ENCODE assay signal across 1 cellular context in the genomic region with DNA sequence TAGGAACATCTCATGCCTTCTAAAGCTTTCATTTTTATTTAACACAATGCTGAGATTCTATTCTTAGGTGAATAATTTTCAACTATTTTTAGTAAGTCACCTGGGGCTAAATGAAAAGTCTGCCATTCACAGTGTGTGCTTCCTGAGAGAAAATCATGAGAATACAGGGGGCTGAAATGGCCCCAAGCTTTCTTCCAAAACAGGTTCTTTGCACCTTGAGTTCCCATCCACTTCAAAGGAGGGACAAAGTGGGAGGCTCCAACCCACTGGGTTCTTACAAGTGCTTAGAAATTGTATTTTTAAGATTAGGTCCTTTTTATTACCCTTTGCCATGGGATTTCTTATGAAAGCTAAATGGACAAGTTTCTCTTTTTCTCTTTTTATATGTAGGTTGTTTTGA.
TF ChIP-seq lines count a peak whose summit lies in the region.

No MANE protein-coding gene starts in this region.

TF ChIP-seq in GM23338, 12 proteins besides CTCF, POLR2A, EP300 and RAD21 (continued from another document):
- TF ChIP-seq ETS1 (IDR thresholded peaks at IDR 0.05) = no peak
- TF ChIP-seq POLR2AphosphoS5 (IDR thresholded peaks at IDR 0.05; ENCODE audit: low read depth) = no peak
- TF ChIP-seq STAT1 (IDR thresholded peaks at IDR 0.05; ENCODE audit: unreplicated experiment) = no peak
- no peak for TF ChIP-seq EZH2phosphoT487 (IDR thresholded peaks at IDR 0.05; ENCODE audit: unreplicated experiment)
- TF ChIP-seq, protein P1, sequence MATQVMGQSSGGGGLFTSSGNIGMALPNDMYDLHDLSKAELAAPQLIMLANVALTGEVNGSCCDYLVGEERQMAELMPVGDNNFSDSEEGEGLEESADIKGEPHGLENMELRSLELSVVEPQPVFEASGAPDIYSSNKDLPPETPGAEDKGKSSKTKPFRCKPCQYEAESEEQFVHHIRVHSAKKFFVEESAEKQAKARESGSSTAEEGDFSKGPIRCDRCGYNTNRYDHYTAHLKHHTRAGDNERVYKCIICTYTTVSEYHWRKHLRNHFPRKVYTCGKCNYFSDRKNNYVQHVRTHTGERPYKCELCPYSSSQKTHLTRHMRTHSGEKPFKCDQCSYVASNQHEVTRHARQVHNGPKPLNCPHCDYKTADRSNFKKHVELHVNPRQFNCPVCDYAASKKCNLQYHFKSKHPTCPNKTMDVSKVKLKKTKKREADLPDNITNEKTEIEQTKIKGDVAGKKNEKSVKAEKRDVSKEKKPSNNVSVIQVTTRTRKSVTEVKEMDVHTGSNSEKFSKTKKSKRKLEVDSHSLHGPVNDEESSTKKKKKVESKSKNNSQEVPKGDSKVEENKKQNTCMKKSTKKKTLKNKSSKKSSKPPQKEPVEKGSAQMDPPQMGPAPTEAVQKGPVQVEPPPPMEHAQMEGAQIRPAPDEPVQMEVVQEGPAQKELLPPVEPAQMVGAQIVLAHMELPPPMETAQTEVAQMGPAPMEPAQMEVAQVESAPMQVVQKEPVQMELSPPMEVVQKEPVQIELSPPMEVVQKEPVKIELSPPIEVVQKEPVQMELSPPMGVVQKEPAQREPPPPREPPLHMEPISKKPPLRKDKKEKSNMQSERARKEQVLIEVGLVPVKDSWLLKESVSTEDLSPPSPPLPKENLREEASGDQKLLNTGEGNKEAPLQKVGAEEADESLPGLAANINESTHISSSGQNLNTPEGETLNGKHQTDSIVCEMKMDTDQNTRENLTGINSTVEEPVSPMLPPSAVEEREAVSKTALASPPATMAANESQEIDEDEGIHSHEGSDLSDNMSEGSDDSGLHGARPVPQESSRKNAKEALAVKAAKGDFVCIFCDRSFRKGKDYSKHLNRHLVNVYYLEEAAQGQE (IDR thresholded peaks at IDR 0.05; ENCODE audit: unreplicated experiment) = no peak
- no peak for TF ChIP-seq ZNF114 (CRISPR knock-in tag; IDR thresholded peaks at IDR 0.05)
- no peak for TF ChIP-seq CREB1 (CRISPR knock-in tag; IDR thresholded peaks at IDR 0.05; ENCODE audit: low read depth)
- TF ChIP-seq, protein P2, sequence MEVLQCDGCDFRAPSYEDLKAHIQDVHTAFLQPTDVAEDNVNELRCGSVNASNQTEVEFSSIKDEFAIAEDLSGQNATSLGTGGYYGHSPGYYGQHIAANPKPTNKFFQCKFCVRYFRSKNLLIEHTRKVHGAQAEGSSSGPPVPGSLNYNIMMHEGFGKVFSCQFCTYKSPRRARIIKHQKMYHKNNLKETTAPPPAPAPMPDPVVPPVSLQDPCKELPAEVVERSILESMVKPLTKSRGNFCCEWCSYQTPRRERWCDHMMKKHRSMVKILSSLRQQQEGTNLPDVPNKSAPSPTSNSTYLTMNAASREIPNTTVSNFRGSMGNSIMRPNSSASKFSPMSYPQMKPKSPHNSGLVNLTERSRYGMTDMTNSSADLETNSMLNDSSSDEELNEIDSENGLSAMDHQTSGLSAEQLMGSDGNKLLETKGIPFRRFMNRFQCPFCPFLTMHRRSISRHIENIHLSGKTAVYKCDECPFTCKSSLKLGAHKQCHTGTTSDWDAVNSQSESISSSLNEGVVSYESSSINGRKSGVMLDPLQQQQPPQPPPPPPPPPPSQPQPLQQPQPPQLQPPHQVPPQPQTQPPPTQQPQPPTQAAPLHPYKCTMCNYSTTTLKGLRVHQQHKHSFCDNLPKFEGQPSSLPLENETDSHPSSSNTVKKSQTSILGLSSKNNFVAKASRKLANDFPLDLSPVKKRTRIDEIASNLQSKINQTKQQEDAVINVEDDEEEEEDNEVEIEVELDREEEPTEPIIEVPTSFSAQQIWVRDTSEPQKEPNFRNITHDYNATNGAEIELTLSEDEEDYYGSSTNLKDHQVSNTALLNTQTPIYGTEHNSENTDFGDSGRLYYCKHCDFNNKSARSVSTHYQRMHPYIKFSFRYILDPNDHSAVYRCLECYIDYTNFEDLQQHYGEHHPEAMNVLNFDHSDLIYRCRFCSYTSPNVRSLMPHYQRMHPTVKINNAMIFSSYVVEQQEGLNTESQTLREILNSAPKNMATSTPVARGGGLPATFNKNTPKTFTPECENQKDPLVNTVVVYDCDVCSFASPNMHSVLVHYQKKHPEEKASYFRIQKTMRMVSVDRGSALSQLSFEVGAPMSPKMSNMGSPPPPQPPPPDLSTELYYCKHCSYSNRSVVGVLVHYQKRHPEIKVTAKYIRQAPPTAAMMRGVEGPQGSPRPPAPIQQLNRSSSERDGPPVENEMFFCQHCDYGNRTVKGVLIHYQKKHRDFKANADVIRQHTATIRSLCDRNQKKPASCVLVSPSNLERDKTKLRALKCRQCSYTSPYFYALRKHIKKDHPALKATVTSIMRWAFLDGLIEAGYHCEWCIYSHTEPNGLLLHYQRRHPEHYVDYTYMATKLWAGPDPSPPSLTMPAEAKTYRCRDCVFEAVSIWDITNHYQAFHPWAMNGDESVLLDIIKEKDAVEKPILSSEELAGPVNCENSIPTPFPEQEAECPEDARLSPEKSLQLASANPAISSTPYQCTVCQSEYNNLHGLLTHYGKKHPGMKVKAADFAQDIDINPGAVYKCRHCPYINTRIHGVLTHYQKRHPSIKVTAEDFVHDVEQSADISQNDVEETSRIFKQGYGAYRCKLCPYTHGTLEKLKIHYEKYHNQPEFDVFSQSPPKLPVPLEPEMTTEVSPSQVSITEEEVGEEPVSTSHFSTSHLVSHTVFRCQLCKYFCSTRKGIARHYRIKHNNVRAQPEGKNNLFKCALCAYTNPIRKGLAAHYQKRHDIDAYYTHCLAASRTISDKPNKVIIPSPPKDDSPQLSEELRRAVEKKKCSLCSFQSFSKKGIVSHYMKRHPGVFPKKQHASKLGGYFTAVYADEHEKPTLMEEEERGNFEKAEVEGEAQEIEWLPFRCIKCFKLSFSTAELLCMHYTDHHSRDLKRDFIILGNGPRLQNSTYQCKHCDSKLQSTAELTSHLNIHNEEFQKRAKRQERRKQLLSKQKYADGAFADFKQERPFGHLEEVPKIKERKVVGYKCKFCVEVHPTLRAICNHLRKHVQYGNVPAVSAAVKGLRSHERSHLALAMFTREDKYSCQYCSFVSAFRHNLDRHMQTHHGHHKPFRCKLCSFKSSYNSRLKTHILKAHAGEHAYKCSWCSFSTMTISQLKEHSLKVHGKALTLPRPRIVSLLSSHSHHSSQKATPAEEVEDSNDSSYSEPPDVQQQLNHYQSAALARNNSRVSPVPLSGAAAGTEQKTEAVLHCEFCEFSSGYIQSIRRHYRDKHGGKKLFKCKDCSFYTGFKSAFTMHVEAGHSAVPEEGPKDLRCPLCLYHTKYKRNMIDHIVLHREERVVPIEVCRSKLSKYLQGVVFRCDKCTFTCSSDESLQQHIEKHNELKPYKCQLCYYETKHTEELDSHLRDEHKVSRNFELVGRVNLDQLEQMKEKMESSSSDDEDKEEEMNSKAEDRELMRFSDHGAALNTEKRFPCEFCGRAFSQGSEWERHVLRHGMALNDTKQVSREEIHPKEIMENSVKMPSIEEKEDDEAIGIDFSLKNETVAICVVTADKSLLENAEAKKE (CRISPR knock-in tag; IDR thresholded peaks at IDR 0.05) = no peak
- no peak for TF ChIP-seq EZH2 (IDR thresholded peaks at IDR 0.05; ENCODE audit: low read depth, unreplicated experiment)
- TF ChIP-seq JUNB (IDR thresholded peaks at IDR 0.05; ENCODE audit: unreplicated experiment) = no peak
